Comparison of ENCODE assay signal across 1 cellular context in the genomic region with DNA sequence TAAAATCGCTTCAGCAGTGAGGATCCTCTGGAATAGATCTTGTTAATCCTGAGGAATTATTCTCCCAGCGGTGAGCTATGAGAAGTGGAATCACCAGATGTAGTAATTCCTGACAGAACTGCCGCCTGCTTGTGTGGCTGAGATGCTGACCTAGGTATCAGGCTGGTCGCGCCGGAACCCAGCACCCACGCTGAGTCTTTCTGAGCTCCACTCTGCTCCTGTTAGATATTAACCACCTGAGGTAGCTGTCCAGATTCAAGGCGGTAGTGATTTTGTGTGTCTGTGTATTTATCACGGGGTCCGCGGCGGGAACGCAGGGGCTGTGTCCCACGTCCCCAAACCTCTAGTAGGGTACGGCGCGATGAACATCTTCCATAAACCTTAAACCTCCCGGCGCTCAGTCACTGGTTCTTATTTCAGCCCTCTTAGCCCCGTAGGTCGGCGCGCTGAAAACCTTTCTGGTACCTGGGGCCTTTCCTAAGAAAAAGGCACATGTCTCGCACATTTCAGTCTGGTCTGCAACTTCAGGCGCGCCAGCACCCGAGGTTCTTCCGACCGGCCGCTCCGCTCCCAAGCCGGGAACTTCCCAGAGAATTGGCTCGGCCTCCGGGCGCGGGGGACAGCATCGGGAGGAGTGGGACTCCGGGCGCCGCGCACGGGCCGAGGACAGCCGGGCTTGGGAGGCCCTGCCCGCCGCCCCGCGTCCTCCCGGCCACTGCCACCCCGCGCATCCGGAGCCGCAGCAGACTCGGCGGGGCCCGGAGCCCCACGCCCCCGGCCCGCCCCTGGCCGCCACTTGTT.
TF ChIP-seq lines count a peak whose summit lies in the region.

No MANE protein-coding gene starts in this region.

TF ChIP-seq in SK-N-SH, 30 proteins besides CTCF, POLR2A, EP300 and RAD21 (continued from another document):
- TF ChIP-seq REST (IDR thresholded peaks at IDR 0.05; ENCODE audit: low read depth, low read length) (0 out of 2 replicates have a peak, but pooled peaks have one; percentile 52), SMC3 (IDR thresholded peaks at IDR 0.05; ENCODE audit: low read depth, low read length) (no peak), MXI1 (IDR thresholded peaks at IDR 0.05; ENCODE audit: low read depth, low read length) (peak; percentile 89), FOXJ3 (CRISPR knock-in tag; IDR thresholded peaks at IDR 0.05) (no peak), GABPA (IDR thresholded peaks at IDR 0.05; ENCODE audit: low read depth) (no peak)
- TF ChIP-seq, protein P1, sequence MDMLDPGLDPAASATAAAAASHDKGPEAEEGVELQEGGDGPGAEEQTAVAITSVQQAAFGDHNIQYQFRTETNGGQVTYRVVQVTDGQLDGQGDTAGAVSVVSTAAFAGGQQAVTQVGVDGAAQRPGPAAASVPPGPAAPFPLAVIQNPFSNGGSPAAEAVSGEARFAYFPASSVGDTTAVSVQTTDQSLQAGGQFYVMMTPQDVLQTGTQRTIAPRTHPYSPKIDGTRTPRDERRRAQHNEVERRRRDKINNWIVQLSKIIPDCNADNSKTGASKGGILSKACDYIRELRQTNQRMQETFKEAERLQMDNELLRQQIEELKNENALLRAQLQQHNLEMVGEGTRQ (IDR thresholded peaks at IDR 0.05; ENCODE audit: borderline replicate concordance, low read depth, low read length) = no peak
TF ChIP-seq in SK-N-SH: peak in this region for 2.
